ENCODE assay signal across 33 cellular contexts in the genomic region with DNA sequence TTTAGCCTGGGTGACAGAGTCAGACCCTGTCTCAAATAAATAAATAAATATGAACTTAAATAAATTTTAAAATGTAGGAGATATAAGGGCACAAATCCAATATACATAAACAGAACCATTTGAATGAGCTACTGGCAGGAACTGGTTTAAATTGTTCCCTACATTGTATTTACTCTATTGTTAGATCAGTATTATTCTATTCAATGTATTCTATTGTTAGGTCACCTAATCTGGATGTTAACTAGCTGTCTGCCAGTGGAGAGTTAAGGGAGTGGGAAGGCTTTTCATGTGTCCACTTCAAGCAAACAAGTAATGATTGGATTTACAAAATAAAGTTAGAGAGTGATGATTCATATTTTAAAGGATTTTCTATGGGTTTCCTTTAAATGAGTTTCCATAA.
"Had no signal": no experiment of that assay in that cellular context is flagged by ENCODE, and none has a peak within 500 bp of the region (broad histone marks: within the 10 kb centered on the region; RNA-seq: fewer than 3 reads in every experiment).

No MANE protein-coding gene starts in this region.

- DNase-seq: Karpas-422, Kasumi-1, MG63, MM.1S, MV-4-11, NCI-H1048, NCI-H1092, NCI-H1092 treated with DMSO at 0.1 percent for 48 hours, NCI-H1105, NCI-H1105 treated with DMSO at 0.1 percent for 48 hours, NCI-H1417, NCI-H1417 treated with DMSO at 0.1 percent for 48 hours, NCI-H1436, NCI-H1436 treated with DMSO at 0.1 percent for 48 hours, NCI-H146, NCI-H1694, NCI-H1694 treated with DMSO at 0.1 percent for 48 hours, NCI-H187, NCI-H187 treated with DMSO at 0.1 percent for 48 hours, NCI-H1930, NCI-H2029, NCI-H2029 treated with DMSO at 0.1 percent for 48 hours, NCI-H2107, NCI-H2171, NCI-H2171 treated with DMSO at 0.1 percent for 48 hours, NCI-H2227 treated with DMSO at 0.1 percent for 48 hours, NCI-H226, NCI-H345, NCI-H446, NCI-H446 treated with DMSO at 0.1 percent for 48 hours, NCI-H510A, NCI-H510A treated with DMSO at 0.1 percent for 48 hours, NCI-H524 had no signal
